Comparison of ENCODE assay signal across 14 cellular contexts in genomic region chr12:40474630-40475029, GRCh38.
"Had no signal": no experiment of that assay in that cellular context is flagged by ENCODE, and none has a peak within 500 bp of the region (broad histone marks: within the 10 kb centered on the region; RNA-seq: fewer than 3 reads in every experiment).

No MANE protein-coding gene starts in this region.

- H3K27ac ChIP-seq: dorsolateral prefrontal cortex had no signal

- H3K4me3 Mint-ChIP-seq: activated naive CD4-positive, alpha-beta T cell treated with anti-CD3 and anti-CD28 coated beads for 36 hours; activated naive CD8-positive, alpha-beta T cell treated with anti-CD3 and anti-CD28 coated beads, Interleukin-2, amount 50 U/mL, for 24 hours; endodermal cell; stimulated activated naive CD8-positive, alpha-beta T cell treated with anti-CD3 and anti-CD28 coated beads, Interleukin-15, amount 100 ng/mL, for 72 hours had no signal

- DNase-seq: activated CD4-positive, alpha-beta T cell treated with anti-CD3 and anti-CD28 coated beads, Interleukin-2, amount 50 U/mL, for 4 hours; activated naive CD4-positive, alpha-beta T cell treated with anti-CD3 and anti-CD28 coated beads for 36 hours; activated naive CD8-positive, alpha-beta T cell treated with anti-CD3 and anti-CD28 coated beads, Interleukin-2, amount 50 U/mL, for 24 hours; activated T-cell treated with anti-CD3 and anti-CD28 coated beads for 4 hours; aorta; dorsolateral prefrontal cortex; midbrain; right cardiac atrium; small intestine; stimulated activated naive CD8-positive, alpha-beta T cell treated with anti-CD3 and anti-CD28 coated beads, Interleukin-15, amount 100 ng/mL, for 72 hours had no signal

- H3K9me3 Mint-ChIP-seq: activated naive CD8-positive, alpha-beta T cell treated with anti-CD3 and anti-CD28 coated beads, Interleukin-2, amount 50 U/mL, for 24 hours had no signal

- H3K4me3 ChIP-seq: dorsolateral prefrontal cortex, lung had no signal

- ATAC-seq: activated CD4-positive, CD25-positive, alpha-beta regulatory T cell treated with anti-CD3 and anti-CD28 coated beads, Interleukin-2, amount 50 U/mL, for 24 hours; activated naive CD8-positive, alpha-beta T cell treated with anti-CD3 and anti-CD28 coated beads, Interleukin-2, amount 50 U/mL, for 24 hours; right cardiac atrium; stimulated activated naive CD8-positive, alpha-beta T cell treated with anti-CD3 and anti-CD28 coated beads, Interleukin-15, amount 100 ng/mL, for 72 hours had no signal

- H3K4me1 Mint-ChIP-seq: activated naive CD8-positive, alpha-beta T cell treated with anti-CD3 and anti-CD28 coated beads, Interleukin-2, amount 50 U/mL, for 24 hours; stimulated activated naive CD8-positive, alpha-beta T cell treated with anti-CD3 and anti-CD28 coated beads, Interleukin-15, amount 100 ng/mL, for 72 hours had no signal

- H3K27me3 Mint-ChIP-seq: activated naive CD8-positive, alpha-beta T cell treated with anti-CD3 and anti-CD28 coated beads, Interleukin-2, amount 50 U/mL, for 24 hours; progenitor cell of endocrine pancreas; stimulated activated naive CD8-positive, alpha-beta T cell treated with anti-CD3 and anti-CD28 coated beads, Interleukin-15, amount 100 ng/mL, for 72 hours had no signal

- H3K27ac Mint-ChIP-seq: activated naive CD4-positive, alpha-beta T cell treated with anti-CD3 and anti-CD28 coated beads for 36 hours; activated naive CD8-positive, alpha-beta T cell treated with anti-CD3 and anti-CD28 coated beads, Interleukin-2, amount 50 U/mL, for 24 hours; endodermal cell; progenitor cell of endocrine pancreas had no signal
